ENCODE assay signal across 13 cellular contexts in the genomic region with DNA sequence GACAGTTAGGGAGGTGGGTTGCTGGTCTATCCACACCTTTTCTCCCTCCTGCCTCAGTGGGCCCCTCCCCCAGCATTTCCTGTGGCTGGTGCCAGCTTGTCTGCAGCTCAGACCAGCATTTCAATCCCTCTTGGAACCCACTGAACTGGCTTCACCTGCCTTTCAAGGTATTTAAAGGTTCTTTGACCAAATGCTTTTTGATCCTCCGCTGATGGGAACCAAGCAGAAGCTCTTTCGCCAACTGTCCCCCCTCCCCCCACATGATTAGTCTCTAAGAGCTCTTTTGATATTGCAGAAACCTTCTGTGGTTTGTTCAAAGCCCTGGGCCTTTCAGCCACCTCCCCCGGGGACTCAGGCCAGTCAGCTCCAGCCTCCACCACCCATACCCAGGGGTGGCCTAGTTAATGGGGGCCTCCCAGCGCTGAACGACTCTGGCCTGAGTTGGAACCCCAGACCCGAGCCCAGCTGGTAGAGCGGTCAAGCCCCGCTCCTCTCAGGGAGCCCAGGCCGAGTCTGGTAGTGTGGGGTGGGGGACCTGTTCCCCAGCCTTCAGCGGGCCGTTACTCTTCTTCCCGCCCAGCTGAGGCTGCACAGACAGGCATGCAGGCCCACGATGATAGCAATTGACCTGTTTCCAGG. TPM values are rescaled to one million over a fixed set of nuclear protein-coding genes. Genes with fewer than 3 reads are reported as not detected.
A peak's percentile ranks its signal among the peaks of the same experiment; 100 is the strongest.
DNase-seq lines count a peak whose midpoint lies in the region; ATAC-seq, FAIRE-seq and TF ChIP-seq lines count a peak whose summit lies in the region.
"Had no signal": no experiment of that assay in that cellular context is flagged by ENCODE, and none has a peak within 500 bp of the region (broad histone marks: within the 10 kb centered on the region; RNA-seq: fewer than 3 reads in every experiment).

No MANE protein-coding gene starts in this region.

- H4K8ac ChIP-seq in H9 (replicated peaks; ENCODE audit: insufficient read length, low read depth, low read length): no peak overlapping the region

- ATAC-seq in omental fat pad (ENCODE audit: low FRiP score) (peak; percentile 1), HG02885 (IDR thresholded peaks at IDR 0.05; ENCODE audit: poor library complexity, unreplicated experiment) (no peak)

- H3K79me2 ChIP-seq in ACC112 (ENCODE audit: control insufficient read depth, insufficient read depth, low read length, unreplicated experiment): no peaks in the 10 kb centered on the region
- H3K79me2 ChIP-seq in H9 (ENCODE audit: insufficient read depth, low read length): no peaks in the 10 kb centered on the region

- H3K27ac ChIP-seq in ACC112 (ENCODE audit: low read depth, low read length) (no peak overlapping the region), H9 (ENCODE audit: insufficient read length, low read depth, low read length) (no peak overlapping the region)

- H3K27ac Mint-ChIP-seq in H9: peak overlapping the region in 1 of 3 experiments; percentile 25; a peak in 1 of 7 replicates
- H3K27ac Mint-ChIP-seq: activated CD4-positive, alpha-beta memory T cell treated with anti-CD3 and anti-CD28 coated beads, Interleukin-2, amount 10 ng/mL, durations not matched to agents 7 days and 5 days had no signal

- H3K9me3 Mint-ChIP-seq in H9: no peaks in the 10 kb centered on the region; a peak in 2 of 5 replicates
- H3K9me3 Mint-ChIP-seq: activated CD4-positive, alpha-beta memory T cell treated with anti-CD3 and anti-CD28 coated beads, Interleukin-2, amount 10 ng/mL, durations not matched to agents 7 days and 5 days had no signal

- peaks cover 81% of the 10 kb centered on the region for H3K27me3 Mint-ChIP-seq in H9 (ENCODE audit: low read depth)

- H3K14ac ChIP-seq in H9 (ENCODE audit: insufficient read depth, low read length): no peak overlapping the region

- H3K9me3 ChIP-seq in H9 (ENCODE audit: control insufficient read depth, low read depth, low read length): no peaks in the 10 kb centered on the region

- H3K4ac ChIP-seq in H9 (ENCODE audit: low read depth, low read length): no peak overlapping the region; the same call in 1 of the 2 replicates

- DNase-seq in H9 (no peak), bronchial epithelial cell (ENCODE audit: low read depth) (peak; percentile 26), omental fat pad (ENCODE audit: low spot score) (no peak), NAMALWA (ENCODE audit: low spot score) (no peak), GM03348 (ENCODE audit: low spot score) (no peak)
- no peak for DNase-seq in stimulated activated CD4-positive, alpha-beta T cell treated with anti-CD3 and anti-CD28 coated beads, Interleukin-4, amount 100 ng/mL, for 4 hours
- DNase-seq: activated CD4-positive, alpha-beta memory T cell treated with anti-CD3 and anti-CD28 coated beads, Interleukin-2, amount 10 ng/mL, durations not matched to agents 7 days and 5 days; COR-L47; erythroblast; NCI-H1436 had no signal

- H3K4me2 ChIP-seq in H9 (ENCODE audit: insufficient read depth, insufficient read length, low read length): peak overlapping the region; percentile 82

- H3K4me1 Mint-ChIP-seq in H9: peaks cover 33 to 50% of the 10 kb centered on the region in 2 experiments

- H3K4me3 ChIP-seq in ACC112 (ENCODE audit: low read depth, low read length) (0 out of 2 replicates have a peak overlapping the region, but pooled peaks have one; percentile 65), bronchial epithelial cell (ENCODE audit: low read depth, low read length) (peak overlapping the region; percentile 50)

- H4K5ac ChIP-seq in H9 (ENCODE audit: insufficient read length, low read depth, low read length): no peak overlapping the region

- H3T11ph ChIP-seq in H9 (ENCODE audit: low read length): no peak overlapping the region

- no peak overlapping the region for H2BK12ac ChIP-seq in H9 (ENCODE audit: insufficient read length, low read depth, low read length)

- peaks cover 11% of the 10 kb centered on the region for H3K27me3 ChIP-seq in ACC112 (ENCODE audit: insufficient read depth, low read length)
- peaks cover 4% of the 10 kb centered on the region; the same call in 1 of the 2 replicates for H3K27me3 ChIP-seq in H9 (ENCODE audit: insufficient read depth, low read length)
- peaks cover 2% of the 10 kb centered on the region for H3K27me3 ChIP-seq in bronchial epithelial cell (ENCODE audit: control insufficient read depth, insufficient read depth, low read length)

- H4K20me1 ChIP-seq in H9 (ENCODE audit: control insufficient read depth, insufficient read depth, insufficient read length): no peaks in the 10 kb centered on the region

- no CpG with 5 or more reads among the region's 13 CpGs for WGBS in H9 (ENCODE audit: extremely low coverage, insufficient read length, low lambda C conversion rate)

- H2BK15ac ChIP-seq in H9 (ENCODE audit: low read depth, low read length): peak overlapping the region; percentile 32; the same call in 1 of the 2 replicates

- H4K91ac ChIP-seq in H9 (ENCODE audit: insufficient read length, low read depth, low read length): no peak overlapping the region

- H3K4me3 Mint-ChIP-seq in H9: peak overlapping the region; percentile 55 to 60
- H3K4me3 Mint-ChIP-seq: activated CD4-positive, alpha-beta memory T cell treated with anti-CD3 and anti-CD28 coated beads, Interleukin-2, amount 10 ng/mL, durations not matched to agents 7 days and 5 days had no signal

- no peak overlapping the region for H3K56ac ChIP-seq in H9 (ENCODE audit: insufficient read length, low read depth, low read length)

- no peak overlapping the region for H2BK120ac ChIP-seq in H9 (ENCODE audit: low read depth, low read length, poor library complexity, severe bottlenecking)

- H3K4me1 ChIP-seq in ACC112 (ENCODE audit: control insufficient read depth, insufficient read depth, low read length, unreplicated experiment) (peaks cover 6% of the 10 kb centered on the region), H9 (ENCODE audit: insufficient read depth, low read length) (no peaks in the 10 kb centered on the region; the same call in 1 of the 2 replicates)

- no peak overlapping the region for H2BK20ac ChIP-seq in H9 (ENCODE audit: low read depth, low read length, poor library complexity, severe bottlenecking)

- H2AFZ ChIP-seq in ACC112 (ENCODE audit: low read length, unreplicated experiment) (no peak overlapping the region), H9 (ENCODE audit: low read length) (no peak overlapping the region)

- H3K18ac ChIP-seq in H9 (ENCODE audit: insufficient read length, low read depth, low read length): peak overlapping the region; percentile 72

- TF ChIP-seq CTCF in H9 (conservative IDR thresholded peaks at IDR 0.05) (no peak), bronchial epithelial cell (IDR thresholded peaks at IDR 0.05; ENCODE audit: insufficient read depth, low read length, severe bottlenecking) (no peak), omental fat pad (IDR thresholded peaks at IDR 0.05) (no peak)

- H3K36me3 Mint-ChIP-seq in H9 (ENCODE audit: insufficient read depth in 1 of 3, low read depth in 3 of 3): no peaks in the 10 kb centered on the region

- H3K23ac ChIP-seq in H9 (ENCODE audit: insufficient read length, low read depth, low read length): no peak overlapping the region

- no peaks in the 10 kb centered on the region for H3K79me1 ChIP-seq in H9 (ENCODE audit: insufficient read depth, low read depth, low read length, poor library complexity, severe bottlenecking)

- no peak overlapping the region for H2BK5ac ChIP-seq in H9 (ENCODE audit: insufficient read length, low read length)

- H2AK5ac ChIP-seq in H9 (ENCODE audit: insufficient read length, low read length): no peak overlapping the region

- peaks cover 17% of the 10 kb centered on the region for H3K23me2 ChIP-seq in H9 (ENCODE audit: insufficient read length, low read depth, low read length, poor library complexity, severe bottlenecking)

- H3K9ac ChIP-seq in H9 (ENCODE audit: extremely low read depth, insufficient read length, low read length): no peak overlapping the region

- FAIRE-seq in bronchial epithelial cell (lab: Jason Lieb, UNC): no peak
- FAIRE-seq: H54 had no signal

- H3K36me3 ChIP-seq in ACC112 (ENCODE audit: insufficient read depth, low read length): no peaks in the 10 kb centered on the region
- H3K36me3 ChIP-seq in bronchial epithelial cell (ENCODE audit: control insufficient read depth, insufficient read depth, low read length): no peaks in the 10 kb centered on the region

RNA-seq across cellular contexts. Expression of a gene that starts 6.0 kb away (rescaled TPM):
- total RNA-seq in H9 (2021): 7.0 and 8.8 TPM in 2 replicates
- 21.1 and 34.4 TPM in 2 replicates for total RNA-seq in bronchial epithelial cell
- 1 to 10 TPM; 1.6 to 6.6 (median 4.4) TPM for total RNA-seq in omental fat pad
- total RNA-seq: activated CD4-positive, alpha-beta memory T cell treated with anti-CD3 and anti-CD28 coated beads, Interleukin-2, amount 10 ng/mL, durations not matched to agents 7 days and 5 days had no signal
